Comparison of ENCODE assay signal across 7 cellular contexts in the genomic region with DNA sequence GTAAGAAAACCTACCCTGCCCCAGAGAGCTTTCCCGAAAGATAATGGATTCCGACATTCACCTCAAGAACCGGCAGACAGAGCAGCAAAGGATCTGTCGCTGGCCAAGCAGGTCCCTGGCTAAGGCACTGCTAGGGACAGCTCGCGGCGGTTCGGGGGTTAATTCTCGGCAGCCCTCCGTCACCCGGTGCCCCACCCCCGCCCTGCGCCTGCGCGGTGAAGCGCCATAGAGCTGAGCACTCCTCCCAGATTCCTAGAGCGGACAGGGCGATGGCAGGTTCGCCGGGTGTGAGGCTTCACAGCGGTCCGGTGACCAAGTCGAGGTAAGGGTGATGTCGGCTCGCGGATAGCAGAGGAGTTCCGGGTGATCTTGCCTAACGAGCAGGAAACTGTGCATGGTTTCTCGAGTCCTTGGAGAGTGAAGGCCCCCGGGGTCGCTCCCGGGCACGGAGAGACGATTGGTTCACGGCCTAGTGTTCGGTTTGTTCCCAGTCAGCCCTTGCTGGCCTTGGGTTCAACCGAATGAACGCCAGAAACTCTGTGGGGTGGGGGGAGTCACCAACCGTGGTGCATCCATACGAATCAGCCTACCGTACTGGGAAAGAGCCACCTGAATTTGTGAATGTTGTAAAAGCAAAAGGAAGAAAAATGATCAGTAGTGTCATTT. TPM values are rescaled to one million over a fixed set of nuclear protein-coding genes. Genes with fewer than 3 reads are reported as not detected.
DNase-seq lines count a peak whose midpoint lies in the region; ATAC-seq and TF ChIP-seq lines count a peak whose summit lies in the region.

A gene (minus strand): TSS at position 160 of the 666 bp plus-strand sequence. CDS start 25,877 bp downstream, outside the sequence.

- peaks cover 84% of the 10 kb centered on the region for H3K79me2 ChIP-seq in hepatocyte

- no peaks in the 10 kb centered on the region for H4K20me1 ChIP-seq in hepatocyte (ENCODE audit: insufficient read depth, poor library complexity, severe bottlenecking)

- H2AFZ ChIP-seq in hepatocyte: peak within 1 kb of the TSS; percentile 92

- H3K9me3 ChIP-seq in hepatocyte (ENCODE audit: low read depth): peaks cover 10% of the 10 kb centered on the region

- H3K27me3 ChIP-seq in hepatocyte: no peaks in the 10 kb centered on the region

- H3K4me2 ChIP-seq in hepatocyte: peak within 1 kb of the TSS; percentile 86

- under 1% methylated on average over 29 of the region's 41 CpGs for WGBS in hepatocyte (ENCODE audit: low lambda C conversion rate, missing lambda C conversion rate)

- peak; percentile 96 for TF ChIP-seq POLR2A in GM18505 (IDR thresholded peaks at IDR 0.05; ENCODE audit: borderline replicate concordance, extremely low read depth, insufficient read depth, insufficient read length)

- TF ChIP-seq CTCF in astrocyte of the cerebellum (IDR thresholded peaks at IDR 0.05; ENCODE audit: low read depth, low read length, missing control alignments) (no peak), hepatocyte (IDR thresholded peaks at IDR 0.05; ENCODE audit: poor library complexity) (no peak)

- peak; percentile 95 for DNase-seq in NCI-H2029 (lab: John Stamatoyannopoulos, UW)
- DNase-seq in T-helper 22 cell (ENCODE audit: low read depth): peak; percentile 90
- peak; percentile 80 for DNase-seq in astrocyte of the cerebellum (ENCODE audit: low read depth)
- peak; percentile 96 for DNase-seq in hepatocyte (ENCODE audit: low spot score)
- DNase-seq in retina: peak; percentile 99

- peaks cover 8% of the 10 kb centered on the region for H3K4me1 ChIP-seq in hepatocyte (ENCODE audit: insufficient read depth)

- peak within 1 kb of the TSS; percentile 94 for H3K4me3 ChIP-seq in astrocyte of the cerebellum (ENCODE audit: low read depth, low read length)
- peak within 1 kb of the TSS; percentile 78 for H3K4me3 ChIP-seq in hepatocyte

- ATAC-seq in GM18505 (IDR thresholded peaks at IDR 0.05; ENCODE audit: unreplicated experiment): peak; percentile 92
- peak; percentile 84 for ATAC-seq in HG02973 (IDR thresholded peaks at IDR 0.05; ENCODE audit: unreplicated experiment)

- H3K27ac ChIP-seq in hepatocyte: peak within 1 kb of the TSS; percentile 94

- in situ Hi-C loops in astrocyte of the cerebellum (cut with HindIII; ENCODE audit: low sequenced_read_pairs): no loop called here

- no peaks in the 10 kb centered on the region for H3K36me3 ChIP-seq in hepatocyte (replicated peaks; ENCODE audit: insufficient read depth, low read depth)

- H3K9me2 ChIP-seq in hepatocyte (replicated peaks; ENCODE audit: insufficient read depth): no peaks in the 10 kb centered on the region

RNA-seq across cellular contexts. Expression of the gene that starts here (rescaled TPM):
- total RNA-seq in hepatocyte: 10.6 and 21.5 TPM in 2 replicates
- 8.7 and 9.3 TPM in 2 replicates for polyA plus RNA-seq in hepatocyte

Comparison
In these comparisons a context has a peak if more than half of its experiments do, and no peak if none do; other contexts are left out.
1. Peak in every context shown above with its lines: DNase-seq, ATAC-seq, H3K4me3 ChIP-seq and H3K27ac ChIP-seq.